Comparison of ENCODE assay signal across 3 cellular contexts in genomic region chr12:21073129-21073528, GRCh38.
TF ChIP-seq lines count a peak whose summit lies in the region.

No MANE protein-coding gene starts in this region.

TF ChIP-seq in GM23338, 12 proteins besides CTCF, POLR2A, EP300 and RAD21 (continued from another document and continues in another):
- TF ChIP-seq ZNF331 (CRISPR knock-in tag; IDR thresholded peaks at IDR 0.05; ENCODE audit: low read depth) (no peak), ETS1 (IDR thresholded peaks at IDR 0.05) (no peak), NANOG (IDR thresholded peaks at IDR 0.05; ENCODE audit: borderline replicate concordance) (no peak), EZH2 (IDR thresholded peaks at IDR 0.05; ENCODE audit: low read depth, unreplicated experiment) (no peak), ZNF462 (CRISPR knock-in tag; IDR thresholded peaks at IDR 0.05) (no peak)

TF ChIP-seq in WTC11, 78 proteins besides CTCF, POLR2A, EP300 and RAD21 (continued from another document):
- TF ChIP-seq FOXP4 (CRISPR knock-in tag; IDR thresholded peaks at IDR 0.05): no peak
- TF ChIP-seq NR1H2 (CRISPR knock-in tag; IDR thresholded peaks at IDR 0.05): no peak
- TF ChIP-seq TEAD4 (CRISPR knock-in tag; IDR thresholded peaks at IDR 0.05): no peak
- no peak for TF ChIP-seq ZBTB43 (CRISPR knock-in tag; IDR thresholded peaks at IDR 0.05)
- no peak for TF ChIP-seq PREB (CRISPR knock-in tag; IDR thresholded peaks at IDR 0.05; ENCODE audit: borderline replicate concordance)
- TF ChIP-seq RORB (CRISPR knock-in tag; IDR thresholded peaks at IDR 0.05): no peak
- no peak for TF ChIP-seq TP53 (CRISPR knock-in tag; IDR thresholded peaks at IDR 0.05)
- TF ChIP-seq ATF2 (CRISPR knock-in tag; IDR thresholded peaks at IDR 0.05; ENCODE audit: borderline replicate concordance, low read depth): no peak
- no peak for TF ChIP-seq ZNF425 (CRISPR knock-in tag; conservative IDR thresholded peaks at IDR 0.05)
- TF ChIP-seq EMX1 (CRISPR knock-in tag; IDR thresholded peaks at IDR 0.05): no peak
- no peak for TF ChIP-seq TEAD1 (CRISPR knock-in tag; IDR thresholded peaks at IDR 0.05)
- no peak for TF ChIP-seq IRF2 (CRISPR knock-in tag; IDR thresholded peaks at IDR 0.05; ENCODE audit: borderline replicate concordance, low read depth)
- TF ChIP-seq FOXP1 (CRISPR knock-in tag; IDR thresholded peaks at IDR 0.05; ENCODE audit: borderline replicate concordance): no peak
- TF ChIP-seq ZNF121 (CRISPR knock-in tag; IDR thresholded peaks at IDR 0.05): no peak

TF ChIP-seq in SK-N-SH treated with all-trans-retinoic acid at 6 μM for 48 hours, 23 proteins besides CTCF, POLR2A, EP300 and RAD21 (continued from another document):
- TF ChIP-seq CSDC2 (CRISPR knock-in tag; IDR thresholded peaks at IDR 0.05): no peak
